ENCODE assay signal across 26 cellular contexts in genomic region chr22:42758929-42759629, GRCh38. TPM values are rescaled to one million over a fixed set of nuclear protein-coding genes. Genes with fewer than 3 reads are reported as not detected.
DNase-seq lines count a peak whose midpoint lies in the region; ATAC-seq, FAIRE-seq and TF ChIP-seq lines count a peak whose summit lies in the region.
"Had no signal": no experiment of that assay in that cellular context is flagged by ENCODE, and none has a peak within 500 bp of the region (broad histone marks: within the 10 kb centered on the region; RNA-seq: fewer than 3 reads in every experiment).

No MANE protein-coding gene starts in this region.

- no peak overlapping the region for H2BK12ac ChIP-seq in mesenchymal stem cell (ENCODE audit: low read length in 2 of 2)

- POLR2A ChIA-PET in A549 (lab: Yijun Ruan, JAX) = no interaction called here

- DNase-seq in A549 (ENCODE audit: low read depth in 1 of 2, low spot score in 1 of 2) = peak in 1 of 2 experiments; percentile 64
- DNase-seq in HT1080 (ENCODE audit: low read depth) = peak; percentile 30
- peak; percentile 74 for DNase-seq in bronchial epithelial cell (ENCODE audit: low read depth)
- peak; percentile 48 for DNase-seq in mesenchymal stem cell
- DNase-seq in Right ventricle myocardium inferior (ENCODE audit: missing footprints) = no peak
- DNase-seq in globus pallidus (ENCODE audit: low spot score) = no peak
- no peak for DNase-seq in GM12891 (ENCODE audit: insufficient read length, low spot score)
- no peak for DNase-seq in MM.1S
- DNase-seq: activated CD4-positive, alpha-beta T cell treated with anti-CD3 and anti-CD28 coated beads, Interleukin-2, amount 50 U/mL, for 1 hour; activated CD8-positive, alpha-beta memory T cell treated with anti-CD3 and anti-CD28 coated beads, Interleukin-2, amount 50 U/mL, for 48 hours; activated effector memory CD4-positive, alpha-beta T cell treated with anti-CD3 and anti-CD28 coated beads, Interleukin-2, amount 50 U/mL, for 16 hours; amygdala; effector memory CD8-positive, alpha-beta T cell; foreskin keratinocyte; hippocampal formation; lower lobe of right lung; NCI-H1092; NCI-H2029; NCI-H446 treated with DMSO at 0.1 percent for 48 hours; right lobe of liver; stimulated activated naive CD4-positive, alpha-beta T cell treated with Interleukin-2 at 50 U/mL for 16 hours; trophoblast cell had no signal

- H3K4me3 ChIP-seq in A549 (no peak overlapping the region), bronchial epithelial cell (ENCODE audit: low read depth, low read length) (no peak overlapping the region), mesenchymal stem cell (ENCODE audit: insufficient read depth in 1 of 2, low read depth in 1 of 2, low read length in 2 of 2) (no peak overlapping the region), MM.1S (ENCODE audit: low read length) (no peak overlapping the region)
- H3K4me3 ChIP-seq: GM12878, K562, lower lobe of right lung, right lobe of liver had no signal

- H3F3A ChIP-seq in MM.1S (ENCODE audit: insufficient read depth, low read length) = no peaks in the 10 kb centered on the region

- peak overlapping the region; percentile 46 for H3K4me2 ChIP-seq in A549
- no peak overlapping the region for H3K4me2 ChIP-seq in mesenchymal stem cell (ENCODE audit: low read length, poor library complexity, severe bottlenecking)
- no peak overlapping the region for H3K4me2 ChIP-seq in MM.1S (ENCODE audit: low read depth, low read length)

- H3K4ac ChIP-seq in mesenchymal stem cell (ENCODE audit: low read depth in 1 of 2, low read length in 2 of 2) = no peak overlapping the region

- peak overlapping the region in 1 of 2 experiments; percentile 27 for H3K14ac ChIP-seq in mesenchymal stem cell (ENCODE audit: low read length in 2 of 2)

- H3K27ac ChIP-seq in A549 = peak overlapping the region; percentile 76 to 91
- no peak overlapping the region for H3K27ac ChIP-seq in mesenchymal stem cell (ENCODE audit: low read length, poor library complexity, severe bottlenecking)
- H3K27ac ChIP-seq in MM.1S (ENCODE audit: low read length) = no peak overlapping the region
- H3K27ac ChIP-seq: foreskin keratinocyte, lower lobe of right lung, right lobe of liver had no signal

- H2AFZ ChIP-seq in mesenchymal stem cell (ENCODE audit: low read depth, low read length) (no peak overlapping the region), MM.1S (ENCODE audit: low read length) (no peak overlapping the region)

- TF ChIP-seq EP300 in A549 (IDR thresholded peaks at IDR 0.05) = no peak

- no peak for TF ChIP-seq RAD21 in A549 (conservative IDR thresholded peaks at IDR 0.05 in 1 of 2, IDR thresholded peaks at IDR 0.05 in 1 of 2)

- TF ChIP-seq POLR2A in A549 (IDR thresholded peaks at IDR 0.05; ENCODE audit: low read length) = no peak
- no peak for TF ChIP-seq POLR2A in GM12891 (IDR thresholded peaks at IDR 0.05; ENCODE audit: low read depth, low read length)

- H2BK5ac ChIP-seq in mesenchymal stem cell (ENCODE audit: low read depth, low read length, poor library complexity, severe bottlenecking) = no peak overlapping the region

- H3K79me1 ChIP-seq in mesenchymal stem cell (replicated peaks; ENCODE audit: low read length, poor library complexity, severe bottlenecking) = no peaks in the 10 kb centered on the region

- no peak for FAIRE-seq in A549 (lab: Jason Lieb, UNC)
- no peak for FAIRE-seq in bronchial epithelial cell (lab: Jason Lieb, UNC)
- FAIRE-seq in GM12891 (lab: Jason Lieb, UNC) = no peak
- FAIRE-seq: GM12878, K562, keratinocyte had no signal

- no peak overlapping the region for H3K9ac ChIP-seq in mesenchymal stem cell (ENCODE audit: low read length)
- H3K9ac ChIP-seq in MM.1S (ENCODE audit: low read length) = no peak overlapping the region

- WGBS in A549 (ENCODE audit: missing lambda C conversion rate) = 74% methylated on average over 21 of the region's 23 CpGs
- 92% methylated on average over 13 of the region's 23 CpGs for WGBS in mesenchymal stem cell

- H4K20me1 ChIP-seq in MM.1S (ENCODE audit: insufficient read depth, low read length) = no peaks in the 10 kb centered on the region

- peak overlapping the region in 1 of 2 experiments; percentile 55 for H3K18ac ChIP-seq in mesenchymal stem cell (ENCODE audit: low read depth in 1 of 2, low read length in 2 of 2)

- CTCF ChIA-PET in A549 (lab: Yijun Ruan, JAX) = no interaction called here

- H4K91ac ChIP-seq in mesenchymal stem cell (ENCODE audit: low read length) = no peak overlapping the region

- TF ChIP-seq CTCF in A549 (IDR thresholded peaks at IDR 0.05) (no peak), bronchial epithelial cell (IDR thresholded peaks at IDR 0.05; ENCODE audit: insufficient read depth, low read length, severe bottlenecking) (no peak), MM.1S (IDR thresholded peaks at IDR 0.05; ENCODE audit: low read length) (no peak)

- H3K23ac ChIP-seq in mesenchymal stem cell (ENCODE audit: low read length in 2 of 2) = no peak overlapping the region

- ATAC-seq in A549 (peak in 1 of 2 experiments; percentile 17; a peak in 2 of 6 replicates), Right ventricle myocardium inferior (no peak)
- ATAC-seq: effector memory CD8-positive, alpha-beta T cell; foreskin keratinocyte; GM12878; K562; lower lobe of right lung; right lobe of liver had no signal

- no peak overlapping the region for H4K8ac ChIP-seq in mesenchymal stem cell (ENCODE audit: low read length)

- no peak overlapping the region for H2BK120ac ChIP-seq in mesenchymal stem cell (ENCODE audit: low read depth, low read length)

- no peaks in the 10 kb centered on the region for H3K9me2 ChIP-seq in MM.1S (replicated peaks; ENCODE audit: insufficient read depth, low read length)

- no peaks in the 10 kb centered on the region for H3K79me2 ChIP-seq in MM.1S (ENCODE audit: low read length)

- H2AK5ac ChIP-seq in mesenchymal stem cell (ENCODE audit: low read length, severe bottlenecking) = no peak overlapping the region

- peaks cover 45% of the 10 kb centered on the region for H3K4me1 ChIP-seq in A549
- peaks cover 7% of the 10 kb centered on the region for H3K4me1 ChIP-seq in mesenchymal stem cell (ENCODE audit: control insufficient read depth, insufficient read depth, low read depth, low read length)
- H3K4me1 ChIP-seq in MM.1S (ENCODE audit: low read length) = no peaks in the 10 kb centered on the region

- no peaks in the 10 kb centered on the region for H3K9me3 ChIP-seq in A549
- H3K9me3 ChIP-seq in mesenchymal stem cell (ENCODE audit: control insufficient read depth, low read length) = no peaks in the 10 kb centered on the region
- H3K9me3 ChIP-seq in MM.1S (replicated peaks; ENCODE audit: insufficient read depth, low read length) = no peaks in the 10 kb centered on the region
- H3K9me3 ChIP-seq: lower lobe of right lung, right lobe of liver had no signal

- intact Hi-C loops in Right ventricle myocardium inferior (cut with DNase I) = no loop called here

- no peak overlapping the region for H2BK15ac ChIP-seq in mesenchymal stem cell (ENCODE audit: low read depth, poor library complexity, severe bottlenecking)

- H3K36me3 ChIP-seq in bronchial epithelial cell (ENCODE audit: control insufficient read depth, insufficient read depth, low read length) (no peaks in the 10 kb centered on the region), mesenchymal stem cell (ENCODE audit: control insufficient read depth in 1 of 2, insufficient read depth in 2 of 2, low read depth in 1 of 2, low read length in 2 of 2) (no peaks in the 10 kb centered on the region), MM.1S (replicated peaks; ENCODE audit: insufficient read depth, low read length) (no peaks in the 10 kb centered on the region)
- H3K36me3 ChIP-seq: lower lobe of right lung, right lobe of liver had no signal

- H3K27me3 ChIP-seq in bronchial epithelial cell (ENCODE audit: control insufficient read depth, insufficient read depth, low read length) (no peaks in the 10 kb centered on the region), mesenchymal stem cell (ENCODE audit: control insufficient read depth in 1 of 2, insufficient read depth in 1 of 2, low read length in 2 of 2) (no peaks in the 10 kb centered on the region), MM.1S (replicated peaks; ENCODE audit: insufficient read depth, low read length) (no peaks in the 10 kb centered on the region)
- H3K27me3 ChIP-seq: foreskin keratinocyte, right lobe of liver had no signal

TF ChIP-seq in A549, 52 proteins besides CTCF, POLR2A, EP300 and RAD21:
- TF ChIP-seq SREBF2 (IDR thresholded peaks at IDR 0.05) (no peak), FOSL2 (IDR thresholded peaks at IDR 0.05) (no peak), FOSL2 (CRISPR knock-in tag; IDR thresholded peaks at IDR 0.05) (peak; percentile 43), SMC3 (IDR thresholded peaks at IDR 0.05) (no peak), ZSCAN20 (CRISPR knock-in tag; IDR thresholded peaks at IDR 0.05) (no peak), KDM5A (IDR thresholded peaks at IDR 0.05) (no peak), HOXA7 (CRISPR knock-in tag; IDR thresholded peaks at IDR 0.05) (no peak), JUNB (IDR thresholded peaks at IDR 0.05) (no peak)

TF ChIP-seq in GM12891, 5 proteins besides CTCF, POLR2A, EP300 and RAD21:
- TF ChIP-seq PAX5 (IDR thresholded peaks at IDR 0.05; ENCODE audit: insufficient read depth, low read length, severe bottlenecking) (no peak), TAF1 (IDR thresholded peaks at IDR 0.05; ENCODE audit: low read depth, low read length) (no peak), POU2F2 (IDR thresholded peaks at IDR 0.05; ENCODE audit: low read depth, low read length) (no peak), SPI1 (IDR thresholded peaks at IDR 0.05; ENCODE audit: low read depth, low read length) (no peak), POLR2AphosphoS5 (IDR thresholded peaks at IDR 0.05; ENCODE audit: low read depth, low read length) (no peak)
TF ChIP-seq in GM12891: peak in this region for 0.

RNA-seq across cellular contexts. Expression of gene A4GALT, which starts 38.4 kb away (rescaled TPM):
- polyA plus RNA-seq in A549 (2011; rRNA removed) (5.0 and 5.1 TPM in 2 replicates), A549 (2017; fragmentation: RNase III; extraction: RNeasy Plus Mini Kit Qiagen cat#74134 plus additional on column Dnase treatment) (6.0 to 9.2 TPM (median 7.8 TPM) in 3 replicates)
- polyA plus RNA-seq in A549 (2012; cell fraction: cytosol; rRNA removed) = 9.1 and 14.2 TPM in 2 replicates
- 12.3 and 13.3 TPM in 2 replicates for polyA plus RNA-seq in A549 (2012; cell fraction: nucleus; rRNA removed)
- polyA minus RNA-seq in A549 (2011; rRNA and poly(A)+ RNA removed) = 6.2 and 6.8 TPM in 2 replicates
- total RNA-seq in HT1080 (2014; rRNA removed; shearing (Covaris generic)) = 6.9 and 7.3 TPM in 2 replicates
- 18.6 and 21.2 TPM in 2 replicates for polyA plus RNA-seq in HT1080 (2015; cell fraction: cytosol; rRNA removed)
- 12.6 and 13.9 TPM in 2 replicates for polyA plus RNA-seq in HT1080 (2015; cell fraction: nucleus; rRNA removed)
- total RNA-seq in bronchial epithelial cell (12.4 and 15.5 TPM in 2 replicates), Right ventricle myocardium inferior (81.2 TPM)
- 10.1 TPM for polyA plus RNA-seq in mesenchymal stem cell (2013, experiment 1 of 2)
- polyA plus RNA-seq in mesenchymal stem cell (2013, experiment 2 of 2) = 9.6 TPM
- polyA plus RNA-seq in GM12891 (2012; ENCODE audit: low read depth, missing spikeins) = 11.9 TPM
- polyA plus RNA-seq: CD14-positive monocyte had no signal

Comparison
In these comparisons a context has a peak if more than half of its experiments do, and no peak if none do; other contexts are left out.
1. DNase-seq: peak in HT1080 (single experiment), bronchial epithelial cell (single experiment) and mesenchymal stem cell (single experiment); none in Right ventricle myocardium inferior (single experiment), globus pallidus (single experiment), GM12891 (single experiment) and MM.1S (single experiment).
2. H3K27ac ChIP-seq: peak in A549 (2 of 2); none in mesenchymal stem cell (single experiment) and MM.1S (single experiment).